Comparison of ENCODE assay signal across 17 cellular contexts in genomic region chr15:25545017-25545416, GRCh38.
DNase-seq lines count a peak whose midpoint lies in the region; FAIRE-seq and TF ChIP-seq lines count a peak whose summit lies in the region.
"Had no signal": no experiment of that assay in that cellular context is flagged by ENCODE, and none has a peak within 500 bp of the region (broad histone marks: within the 10 kb centered on the region; RNA-seq: fewer than 3 reads in every experiment).

No MANE protein-coding gene starts in this region.

- peaks cover 0 to 41% (median 13%) of the 10 kb centered on the region in 6 donors for H3K9me3 Mint-ChIP-seq in immature natural killer cell
- peaks cover 4% of the 10 kb centered on the region for H3K9me3 Mint-ChIP-seq in activated T-helper 2 cell treated with anti-CD3 and anti-CD28 coated beads, Interferon-gamma antibody, Interleukin-2, Interleukin-4, amounts not matched to agents 10 μg/mL and 5 μg/mL and 100 μg/mL, durations not matched to agents 14 hours and 24 hours and 36 hours
- H3K9me3 Mint-ChIP-seq: activated naive CD8-positive, alpha-beta T cell treated with anti-CD3 and anti-CD28 coated beads for 36 hours had no signal

- H3K9me3 ChIP-seq in adipocyte (ENCODE audit: control insufficient read depth, low read length) (no peaks in the 10 kb centered on the region), ovary (no peaks in the 10 kb centered on the region)
- H3K9me3 ChIP-seq: thoracic aorta had no signal

- WGBS in ovary, 3 donors = 30 to 64% (median 57%) methylated on average over 1 of the region's 1 CpG

- TF ChIP-seq EP300 in ovary (IDR thresholded peaks at IDR 0.05) = no peak

- H3K4me3 ChIP-seq in adipocyte (ENCODE audit: low read length) (no peak overlapping the region), kidney epithelial cell (ENCODE audit: low read depth, low read length) (no peak overlapping the region), ovary (no peak overlapping the region)
- H3K4me3 ChIP-seq: PC-9, thoracic aorta had no signal

- TF ChIP-seq CTCF in kidney epithelial cell (IDR thresholded peaks at IDR 0.05; ENCODE audit: insufficient read depth, low read length, poor library complexity, severe bottlenecking) = no peak
- TF ChIP-seq CTCF in ovary (IDR thresholded peaks at IDR 0.05) = no peak

- H3K4me3 Mint-ChIP-seq in immature natural killer cell = no peak overlapping the region
- H3K4me3 Mint-ChIP-seq in activated T-helper 2 cell treated with anti-CD3 and anti-CD28 coated beads, Interferon-gamma antibody, Interleukin-2, Interleukin-4, amounts not matched to agents 10 μg/mL and 5 μg/mL and 100 μg/mL, durations not matched to agents 14 hours and 24 hours and 36 hours (ENCODE audit: low read depth) = no peak overlapping the region
- H3K4me3 Mint-ChIP-seq: activated naive CD8-positive, alpha-beta T cell treated with anti-CD3 and anti-CD28 coated beads for 36 hours had no signal

- H3K27ac Mint-ChIP-seq in immature natural killer cell = no peak overlapping the region
- H3K27ac Mint-ChIP-seq in activated T-helper 2 cell treated with anti-CD3 and anti-CD28 coated beads, Interferon-gamma antibody, Interleukin-2, Interleukin-4, amounts not matched to agents 10 μg/mL and 5 μg/mL and 100 μg/mL, durations not matched to agents 14 hours and 24 hours and 36 hours = no peak overlapping the region
- H3K27ac Mint-ChIP-seq: activated naive CD8-positive, alpha-beta T cell treated with anti-CD3 and anti-CD28 coated beads for 36 hours had no signal

- no peaks in the 10 kb centered on the region for H3K27me3 ChIP-seq in adipocyte (replicated peaks; ENCODE audit: control insufficient read depth, insufficient read depth, low read length)
- H3K27me3 ChIP-seq in kidney epithelial cell (ENCODE audit: control insufficient read depth, insufficient read depth, low read length) = no peaks in the 10 kb centered on the region
- no peaks in the 10 kb centered on the region for H3K27me3 ChIP-seq in ovary

- H3K4me1 ChIP-seq in adipocyte (ENCODE audit: control insufficient read depth, insufficient read depth, low read length) (peaks cover 24% of the 10 kb centered on the region), ovary (ENCODE audit: insufficient read depth) (no peaks in the 10 kb centered on the region)

- H3K36me3 Mint-ChIP-seq in immature natural killer cell = peaks cover 0 to 4% (median 0%) of the 10 kb centered on the region in 3 donors
- no peaks in the 10 kb centered on the region for H3K36me3 Mint-ChIP-seq in activated T-helper 2 cell treated with anti-CD3 and anti-CD28 coated beads, Interferon-gamma antibody, Interleukin-2, Interleukin-4, amounts not matched to agents 10 μg/mL and 5 μg/mL and 100 μg/mL, durations not matched to agents 14 hours and 24 hours and 36 hours (ENCODE audit: low read depth)
- H3K36me3 Mint-ChIP-seq: activated naive CD8-positive, alpha-beta T cell treated with anti-CD3 and anti-CD28 coated beads for 36 hours had no signal

- intact Hi-C loops in ovary (cut with DNase I) = no loop called here
- intact Hi-C loops in activated T-helper 2 cell treated with anti-CD3 and anti-CD28 coated beads, Interferon-gamma antibody, Interleukin-2, Interleukin-4, amounts not matched to agents 10 μg/mL and 5 μg/mL and 100 μg/mL, durations not matched to agents 14 hours and 24 hours and 36 hours (cut with micrococcal nuclease) = no loop called here

- FAIRE-seq in H54 (lab: Jason Lieb, UNC) = no peak

- DNase-seq in stimulated activated CD4-positive, alpha-beta T cell treated with anti-CD3 and anti-CD28 coated beads, Interleukin-4, amount 100 ng/mL, for 24 hours = peak; percentile 7
- DNase-seq in stimulated activated CD4-positive, alpha-beta T cell treated with anti-CD3 and anti-CD28 coated beads, Interleukin-4, amount 100 ng/mL, for 4 hours = no peak
- DNase-seq in adipocyte (ENCODE audit: low read depth) (peak; percentile 4), kidney epithelial cell (ENCODE audit: low read depth) (peak; percentile 59), immature natural killer cell (no peak), ovary (no peak), H54 (ENCODE audit: insufficient read length, low spot score) (no peak)
- DNase-seq in activated T-helper 2 cell treated with anti-CD3 and anti-CD28 coated beads, Interferon-gamma antibody, Interleukin-2, Interleukin-4, amounts not matched to agents 10 μg/mL and 5 μg/mL and 100 μg/mL, durations not matched to agents 14 hours and 24 hours and 36 hours (ENCODE audit: low spot score) = no peak
- DNase-seq: activated CD8-positive, alpha-beta memory T cell treated with anti-CD3 and anti-CD28 coated beads, Interleukin-2, amount 50 U/mL, for 4 hours; activated naive CD8-positive, alpha-beta T cell treated with anti-CD3 and anti-CD28 coated beads for 36 hours; DMS 273 treated with DMSO at 0.1 percent for 48 hours; NCI-H1694 treated with DMSO at 0.1 percent for 48 hours; NCI-H524; PC-9; SW 1271 had no signal

- H3K4me1 Mint-ChIP-seq in immature natural killer cell = no peaks in the 10 kb centered on the region
- no peaks in the 10 kb centered on the region for H3K4me1 Mint-ChIP-seq in activated T-helper 2 cell treated with anti-CD3 and anti-CD28 coated beads, Interferon-gamma antibody, Interleukin-2, Interleukin-4, amounts not matched to agents 10 μg/mL and 5 μg/mL and 100 μg/mL, durations not matched to agents 14 hours and 24 hours and 36 hours (ENCODE audit: low read depth)
- H3K4me1 Mint-ChIP-seq: activated naive CD8-positive, alpha-beta T cell treated with anti-CD3 and anti-CD28 coated beads for 36 hours had no signal

- no peak overlapping the region for H3K27ac ChIP-seq in ovary
- H3K27ac ChIP-seq: HL-60, PC-9, thoracic aorta had no signal

- TF ChIP-seq POLR2A in ovary (IDR thresholded peaks at IDR 0.05) = no peak
- TF ChIP-seq POLR2A in H54 (IDR thresholded peaks at IDR 0.05; ENCODE audit: low read depth, low read length) = no peak

- H3K9ac ChIP-seq in adipocyte (ENCODE audit: low read length) = no peak overlapping the region

- H3K36me3 ChIP-seq in adipocyte (ENCODE audit: control insufficient read depth, insufficient read depth, low read length, severe bottlenecking) = no peaks in the 10 kb centered on the region
- H3K36me3 ChIP-seq in kidney epithelial cell (ENCODE audit: control insufficient read depth, insufficient read depth, low read length) = no peaks in the 10 kb centered on the region
- no peaks in the 10 kb centered on the region for H3K36me3 ChIP-seq in ovary
- H3K36me3 ChIP-seq: thoracic aorta had no signal

- H3K27me3 Mint-ChIP-seq in immature natural killer cell (ENCODE audit: low read depth in 3 of 3) = peaks cover 0 to 2% (median 2%) of the 10 kb centered on the region in 3 donors
- no peaks in the 10 kb centered on the region for H3K27me3 Mint-ChIP-seq in activated T-helper 2 cell treated with anti-CD3 and anti-CD28 coated beads, Interferon-gamma antibody, Interleukin-2, Interleukin-4, amounts not matched to agents 10 μg/mL and 5 μg/mL and 100 μg/mL, durations not matched to agents 14 hours and 24 hours and 36 hours (ENCODE audit: low read depth)

Comparison
In these comparisons a context has a peak if more than half of its experiments do, and no peak if none do; other contexts are left out.
1. DNase-seq: peak in stimulated activated CD4-positive, alpha-beta T cell treated with anti-CD3 and anti-CD28 coated beads, Interleukin-4, amount 100 ng/mL, for 24 hours (single experiment), adipocyte (single experiment) and kidney epithelial cell (single experiment); none in stimulated activated CD4-positive, alpha-beta T cell treated with anti-CD3 and anti-CD28 coated beads, Interleukin-4, amount 100 ng/mL, for 4 hours (0 of 2), immature natural killer cell (0 of 3), ovary (0 of 5), activated T-helper 2 cell treated with anti-CD3 and anti-CD28 coated beads, Interferon-gamma antibody, Interleukin-2, Interleukin-4, amounts not matched to agents 10 μg/mL and 5 μg/mL and 100 μg/mL, durations not matched to agents 14 hours and 24 hours and 36 hours (single experiment) and H54 (single experiment).